In the genomic region with DNA sequence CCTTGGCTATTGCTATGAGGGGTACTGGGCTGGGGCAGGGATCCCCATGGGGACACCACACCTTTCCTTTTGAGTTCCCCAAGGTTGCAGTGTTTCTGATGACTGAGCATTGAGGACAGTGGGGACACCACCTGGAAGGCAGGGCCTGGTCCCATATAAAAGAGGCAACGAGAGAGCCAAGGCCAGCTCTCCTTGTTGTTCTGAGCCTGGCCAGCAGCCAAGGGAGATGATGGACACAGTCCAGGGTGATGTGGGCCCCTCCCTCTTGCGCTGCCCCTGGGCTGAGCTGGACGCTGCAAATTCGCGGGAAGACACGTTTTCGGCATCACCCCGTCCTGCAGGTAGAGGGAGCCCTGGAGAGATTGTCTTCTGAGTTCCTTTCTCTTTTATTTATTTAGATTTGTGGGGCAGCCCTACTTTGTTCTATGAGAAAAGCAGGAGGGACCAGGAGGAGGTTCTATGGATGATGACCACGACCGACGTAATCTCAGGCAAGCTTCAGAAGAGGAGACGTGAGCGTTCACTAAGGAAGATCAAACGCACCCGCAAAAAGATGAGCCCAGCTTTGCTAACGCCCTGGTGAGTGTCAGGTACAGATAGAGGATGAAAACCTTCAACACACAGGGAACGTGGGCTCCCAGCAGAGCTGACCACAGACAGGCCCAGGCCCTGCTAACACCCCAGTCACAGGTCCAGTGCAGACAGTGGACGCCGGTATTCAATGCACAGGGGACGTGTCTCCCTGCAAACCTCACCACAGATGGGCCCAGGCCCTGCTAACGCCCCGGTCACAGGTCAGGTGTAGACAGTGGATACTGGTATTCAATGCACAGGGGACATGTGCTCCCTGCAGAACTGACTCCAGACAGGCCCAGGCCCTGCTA, we compare ENCODE assay signal across 14 cellular contexts.
DNase-seq lines count a peak whose midpoint lies in the region; ATAC-seq and TF ChIP-seq lines count a peak whose summit lies in the region.
"Had no signal": no experiment of that assay in that cellular context is flagged by ENCODE, and none has a peak within 500 bp of the region (broad histone marks: within the 10 kb centered on the region; RNA-seq: fewer than 3 reads in every experiment).

No MANE protein-coding gene starts in this region.

- peaks cover 8% of the 10 kb centered on the region for H3K9me3 Mint-ChIP-seq in Calu3 (ENCODE audit: low read depth, unreplicated experiment)
- peaks cover 23% of the 10 kb centered on the region for H3K9me3 Mint-ChIP-seq in HFFc6
- peaks cover 13% of the 10 kb centered on the region for H3K9me3 Mint-ChIP-seq in stimulated activated effector memory CD8-positive, alpha-beta T cell treated with anti-CD3 and anti-CD28 coated beads, Interleukin-12 subunit alpha, Interleukin-12 subunit beta, amount 100 ng/mL, for 72 hours

- TF ChIP-seq CTCF in Calu3 (IDR thresholded peaks at IDR 0.05; ENCODE audit: unreplicated experiment) (no peak), HFFc6 (IDR thresholded peaks at IDR 0.05) (peak; percentile 66), VCaP (conservative IDR thresholded peaks at IDR 0.05) (peak; percentile 60), lower leg skin (IDR thresholded peaks at IDR 0.05) (no peak), BE2C (IDR thresholded peaks at IDR 0.05; ENCODE audit: low read depth, low read length) (no peak)

- H3K27ac Mint-ChIP-seq in Calu3 (ENCODE audit: unreplicated experiment), result no peak overlapping the region
- no peak overlapping the region for H3K27ac Mint-ChIP-seq in HFFc6
- H3K27ac Mint-ChIP-seq in stimulated activated effector memory CD8-positive, alpha-beta T cell treated with anti-CD3 and anti-CD28 coated beads, Interleukin-12 subunit alpha, Interleukin-12 subunit beta, amount 100 ng/mL, for 72 hours, result no peak overlapping the region
- H3K27ac Mint-ChIP-seq: naive thymus-derived CD4-positive, alpha-beta T cell had no signal

- no peak for ATAC-seq in stimulated activated effector memory CD8-positive, alpha-beta T cell treated with anti-CD3 and anti-CD28 coated beads, Interleukin-12 subunit alpha, Interleukin-12 subunit beta, amount 100 ng/mL, for 72 hours
- ATAC-seq: naive thymus-derived CD4-positive, alpha-beta T cell had no signal

- no peaks in the 10 kb centered on the region for H3K9me3 ChIP-seq in BE2C

- no TSS peak for BruUV-seq in Calu3 (replicated peaks; lab: Mats Ljungman, UMichigan)

- H3K27me3 Mint-ChIP-seq in Calu3 (ENCODE audit: unreplicated experiment) (no peaks in the 10 kb centered on the region), HFFc6 (ENCODE audit: insufficient read depth) (peaks cover 14% of the 10 kb centered on the region; the same call in 1 of the 2 replicates)
- H3K27me3 Mint-ChIP-seq: naive thymus-derived CD4-positive, alpha-beta T cell had no signal

- H3K4me1 Mint-ChIP-seq in Calu3 (ENCODE audit: low read depth, unreplicated experiment) (no peaks in the 10 kb centered on the region), HFFc6 (ENCODE audit: low read depth) (no peaks in the 10 kb centered on the region)
- H3K4me1 Mint-ChIP-seq in stimulated activated effector memory CD8-positive, alpha-beta T cell treated with anti-CD3 and anti-CD28 coated beads, Interleukin-12 subunit alpha, Interleukin-12 subunit beta, amount 100 ng/mL, for 72 hours, result no peaks in the 10 kb centered on the region
- H3K4me1 Mint-ChIP-seq: naive thymus-derived CD4-positive, alpha-beta T cell had no signal

- CTCF ChIA-PET in Calu3 (lab: Charles Lee), result no interaction called here

- H3K4me1 ChIP-seq in BE2C, result no peaks in the 10 kb centered on the region
- H3K4me1 ChIP-seq: BLaER1 treated with 17β-estradiol and CSF1 and Interleukin-3, amounts not matched to agents 10 nM and 100 nM had no signal

- H3K27ac ChIP-seq in VCaP, result no peak overlapping the region
- H3K27ac ChIP-seq: BLaER1 treated with 17β-estradiol and CSF1 and Interleukin-3, amounts not matched to agents 10 nM and 100 nM had no signal

- intact Hi-C loops in Calu3 (cut with micrococcal nuclease; ENCODE audit: unreplicated experiment), result no loop called here
- intact Hi-C loops in lower leg skin (cut with DNase I; ENCODE audit: low total_unique reads), result no loop called here

- no peaks in the 10 kb centered on the region for H3K36me3 Mint-ChIP-seq in Calu3 (ENCODE audit: insufficient read depth, unreplicated experiment)
- peaks cover 10% of the 10 kb centered on the region; the same call in 1 of the 2 replicates for H3K36me3 Mint-ChIP-seq in HFFc6 (ENCODE audit: low read depth)
- peaks cover 16% of the 10 kb centered on the region for H3K36me3 Mint-ChIP-seq in stimulated activated effector memory CD8-positive, alpha-beta T cell treated with anti-CD3 and anti-CD28 coated beads, Interleukin-12 subunit alpha, Interleukin-12 subunit beta, amount 100 ng/mL, for 72 hours

- H3K4me3 Mint-ChIP-seq in Calu3 (ENCODE audit: low read depth, unreplicated experiment) (no peak overlapping the region), HFFc6 (no peak overlapping the region)
- H3K4me3 Mint-ChIP-seq in stimulated activated effector memory CD8-positive, alpha-beta T cell treated with anti-CD3 and anti-CD28 coated beads, Interleukin-12 subunit alpha, Interleukin-12 subunit beta, amount 100 ng/mL, for 72 hours, result no peak overlapping the region
- H3K4me3 Mint-ChIP-seq: naive thymus-derived CD4-positive, alpha-beta T cell had no signal

- H3K36me3 ChIP-seq in BE2C, result no peaks in the 10 kb centered on the region
- H3K36me3 ChIP-seq: BLaER1 treated with 17β-estradiol and CSF1 and Interleukin-3, amounts not matched to agents 10 nM and 100 nM had no signal

- WGBS in lower leg skin, 2 donors, result 51 to 63% methylated on average over 22 of the region's 22 CpGs

- TF ChIP-seq POLR2A in lower leg skin (IDR thresholded peaks at IDR 0.05), result no peak

- H3K27me3 ChIP-seq in BE2C, result no peaks in the 10 kb centered on the region
- H3K27me3 ChIP-seq: BLaER1 treated with 17β-estradiol and CSF1 and Interleukin-3, amounts not matched to agents 10 nM and 100 nM had no signal

- H3K4me3 ChIP-seq in lower leg skin (ENCODE audit: low read depth, poor library complexity, severe bottlenecking) (no peak overlapping the region), BE2C (ENCODE audit: low read depth, low read length) (no peak overlapping the region)
- H3K4me3 ChIP-seq: BLaER1 treated with 17β-estradiol and CSF1 and Interleukin-3, amounts not matched to agents 10 nM and 100 nM had no signal

- DNase-seq in Calu3 (peak; percentile 6), HFFc6 (no peak), left kidney (ENCODE audit: low read depth, low spot score) (peak; percentile 36), lower leg skin (ENCODE audit: low spot score in 2 of 2) (no peak), BE2C (no peak), NCI-H446 (lab: John Stamatoyannopoulos, UW) (no peak)
- no peak for DNase-seq in stimulated activated effector memory CD8-positive, alpha-beta T cell treated with anti-CD3 and anti-CD28 coated beads, Interleukin-12 subunit alpha, Interleukin-12 subunit beta, amount 100 ng/mL, for 72 hours (ENCODE audit: low spot score in 2 of 2)
- DNase-seq: activated CD4-positive, alpha-beta T cell treated with anti-CD3 and anti-CD28 coated beads, Interleukin-2, amount 50 U/mL, for 48 hours; activated naive CD4-positive, alpha-beta T cell treated with Interleukin-2 at 50 U/mL for 16 hours; central memory CD4-positive, alpha-beta T cell; NCI-H446 treated with DMSO at 0.1 percent for 48 hours had no signal

Comparison
In these comparisons a context has a peak if more than half of its experiments do, and no peak if none do; other contexts are left out.
1. DNase-seq: peak in Calu3 (single experiment) and left kidney (single experiment); none in HFFc6 (single experiment), stimulated activated effector memory CD8-positive, alpha-beta T cell treated with anti-CD3 and anti-CD28 coated beads, Interleukin-12 subunit alpha, Interleukin-12 subunit beta, amount 100 ng/mL, for 72 hours (0 of 2), lower leg skin (0 of 2), BE2C (single experiment) and NCI-H446 (0 of 2).
2. CTCF ChIP-seq: peak in HFFc6 (single experiment) and VCaP (single experiment); none in Calu3 (single experiment), lower leg skin (0 of 3) and BE2C (single experiment).